In the genomic region with DNA sequence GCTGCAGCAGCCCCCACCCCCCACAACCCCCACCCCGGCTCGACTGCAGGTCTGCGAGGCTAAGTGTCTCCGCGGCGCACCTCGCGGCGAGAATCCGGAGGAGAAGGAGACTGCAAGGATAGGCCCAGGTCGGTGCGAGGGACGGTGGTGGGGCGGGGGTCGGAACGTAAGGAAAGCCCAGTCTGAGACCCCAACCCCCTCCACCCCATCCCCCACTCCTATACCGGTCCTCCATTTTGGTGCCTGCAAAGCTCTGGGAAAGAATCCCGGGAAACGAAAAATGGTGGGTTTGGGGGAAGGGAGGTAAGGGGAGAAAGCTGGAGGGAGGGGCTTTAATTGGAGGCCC, we compare ENCODE assay signal across 1 cellular context.
TF ChIP-seq lines count a peak whose summit lies in the region.

No MANE protein-coding gene starts in this region.

TF ChIP-seq in HEK293, 187 proteins besides CTCF, POLR2A, EP300 and RAD21 (continued from another document):
- TF ChIP-seq, protein P1, sequence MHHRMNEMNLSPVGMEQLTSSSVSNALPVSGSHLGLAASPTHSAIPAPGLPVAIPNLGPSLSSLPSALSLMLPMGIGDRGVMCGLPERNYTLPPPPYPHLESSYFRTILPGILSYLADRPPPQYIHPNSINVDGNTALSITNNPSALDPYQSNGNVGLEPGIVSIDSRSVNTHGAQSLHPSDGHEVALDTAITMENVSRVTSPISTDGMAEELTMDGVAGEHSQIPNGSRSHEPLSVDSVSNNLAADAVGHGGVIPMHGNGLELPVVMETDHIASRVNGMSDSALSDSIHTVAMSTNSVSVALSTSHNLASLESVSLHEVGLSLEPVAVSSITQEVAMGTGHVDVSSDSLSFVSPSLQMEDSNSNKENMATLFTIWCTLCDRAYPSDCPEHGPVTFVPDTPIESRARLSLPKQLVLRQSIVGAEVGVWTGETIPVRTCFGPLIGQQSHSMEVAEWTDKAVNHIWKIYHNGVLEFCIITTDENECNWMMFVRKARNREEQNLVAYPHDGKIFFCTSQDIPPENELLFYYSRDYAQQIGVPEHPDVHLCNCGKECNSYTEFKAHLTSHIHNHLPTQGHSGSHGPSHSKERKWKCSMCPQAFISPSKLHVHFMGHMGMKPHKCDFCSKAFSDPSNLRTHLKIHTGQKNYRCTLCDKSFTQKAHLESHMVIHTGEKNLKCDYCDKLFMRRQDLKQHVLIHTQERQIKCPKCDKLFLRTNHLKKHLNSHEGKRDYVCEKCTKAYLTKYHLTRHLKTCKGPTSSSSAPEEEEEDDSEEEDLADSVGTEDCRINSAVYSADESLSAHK (tag by site-specific recombination; IDR thresholded peaks at IDR 0.05), result no peak
- TF ChIP-seq ZNF501 (tag by site-specific recombination; IDR thresholded peaks at IDR 0.05) (no peak), ZNF624 (tag by site-specific recombination; IDR thresholded peaks at IDR 0.05) (no peak), GFI1B (tag by site-specific recombination; IDR thresholded peaks at IDR 0.05) (no peak), ZNF76 (tag by site-specific recombination; IDR thresholded peaks at IDR 0.05; ENCODE audit: borderline replicate concordance, low read depth) (no peak), GLIS1 (tag by site-specific recombination; IDR thresholded peaks at IDR 0.05) (no peak), OVOL3 (tag by site-specific recombination; IDR thresholded peaks at IDR 0.05) (no peak), ZNF155 (tag by site-specific recombination; IDR thresholded peaks at IDR 0.05) (no peak)
- TF ChIP-seq, protein P2, sequence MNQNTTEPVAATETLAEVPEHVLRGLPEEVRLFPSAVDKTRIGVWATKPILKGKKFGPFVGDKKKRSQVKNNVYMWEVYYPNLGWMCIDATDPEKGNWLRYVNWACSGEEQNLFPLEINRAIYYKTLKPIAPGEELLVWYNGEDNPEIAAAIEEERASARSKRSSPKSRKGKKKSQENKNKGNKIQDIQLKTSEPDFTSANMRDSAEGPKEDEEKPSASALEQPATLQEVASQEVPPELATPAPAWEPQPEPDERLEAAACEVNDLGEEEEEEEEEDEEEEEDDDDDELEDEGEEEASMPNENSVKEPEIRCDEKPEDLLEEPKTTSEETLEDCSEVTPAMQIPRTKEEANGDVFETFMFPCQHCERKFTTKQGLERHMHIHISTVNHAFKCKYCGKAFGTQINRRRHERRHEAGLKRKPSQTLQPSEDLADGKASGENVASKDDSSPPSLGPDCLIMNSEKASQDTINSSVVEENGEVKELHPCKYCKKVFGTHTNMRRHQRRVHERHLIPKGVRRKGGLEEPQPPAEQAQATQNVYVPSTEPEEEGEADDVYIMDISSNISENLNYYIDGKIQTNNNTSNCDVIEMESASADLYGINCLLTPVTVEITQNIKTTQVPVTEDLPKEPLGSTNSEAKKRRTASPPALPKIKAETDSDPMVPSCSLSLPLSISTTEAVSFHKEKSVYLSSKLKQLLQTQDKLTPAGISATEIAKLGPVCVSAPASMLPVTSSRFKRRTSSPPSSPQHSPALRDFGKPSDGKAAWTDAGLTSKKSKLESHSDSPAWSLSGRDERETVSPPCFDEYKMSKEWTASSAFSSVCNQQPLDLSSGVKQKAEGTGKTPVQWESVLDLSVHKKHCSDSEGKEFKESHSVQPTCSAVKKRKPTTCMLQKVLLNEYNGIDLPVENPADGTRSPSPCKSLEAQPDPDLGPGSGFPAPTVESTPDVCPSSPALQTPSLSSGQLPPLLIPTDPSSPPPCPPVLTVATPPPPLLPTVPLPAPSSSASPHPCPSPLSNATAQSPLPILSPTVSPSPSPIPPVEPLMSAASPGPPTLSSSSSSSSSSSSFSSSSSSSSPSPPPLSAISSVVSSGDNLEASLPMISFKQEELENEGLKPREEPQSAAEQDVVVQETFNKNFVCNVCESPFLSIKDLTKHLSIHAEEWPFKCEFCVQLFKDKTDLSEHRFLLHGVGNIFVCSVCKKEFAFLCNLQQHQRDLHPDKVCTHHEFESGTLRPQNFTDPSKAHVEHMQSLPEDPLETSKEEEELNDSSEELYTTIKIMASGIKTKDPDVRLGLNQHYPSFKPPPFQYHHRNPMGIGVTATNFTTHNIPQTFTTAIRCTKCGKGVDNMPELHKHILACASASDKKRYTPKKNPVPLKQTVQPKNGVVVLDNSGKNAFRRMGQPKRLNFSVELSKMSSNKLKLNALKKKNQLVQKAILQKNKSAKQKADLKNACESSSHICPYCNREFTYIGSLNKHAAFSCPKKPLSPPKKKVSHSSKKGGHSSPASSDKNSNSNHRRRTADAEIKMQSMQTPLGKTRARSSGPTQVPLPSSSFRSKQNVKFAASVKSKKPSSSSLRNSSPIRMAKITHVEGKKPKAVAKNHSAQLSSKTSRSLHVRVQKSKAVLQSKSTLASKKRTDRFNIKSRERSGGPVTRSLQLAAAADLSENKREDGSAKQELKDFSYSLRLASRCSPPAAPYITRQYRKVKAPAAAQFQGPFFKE (tag by site-specific recombination; IDR thresholded peaks at IDR 0.05; ENCODE audit: borderline replicate concordance), result no peak
- TF ChIP-seq, protein P3, sequence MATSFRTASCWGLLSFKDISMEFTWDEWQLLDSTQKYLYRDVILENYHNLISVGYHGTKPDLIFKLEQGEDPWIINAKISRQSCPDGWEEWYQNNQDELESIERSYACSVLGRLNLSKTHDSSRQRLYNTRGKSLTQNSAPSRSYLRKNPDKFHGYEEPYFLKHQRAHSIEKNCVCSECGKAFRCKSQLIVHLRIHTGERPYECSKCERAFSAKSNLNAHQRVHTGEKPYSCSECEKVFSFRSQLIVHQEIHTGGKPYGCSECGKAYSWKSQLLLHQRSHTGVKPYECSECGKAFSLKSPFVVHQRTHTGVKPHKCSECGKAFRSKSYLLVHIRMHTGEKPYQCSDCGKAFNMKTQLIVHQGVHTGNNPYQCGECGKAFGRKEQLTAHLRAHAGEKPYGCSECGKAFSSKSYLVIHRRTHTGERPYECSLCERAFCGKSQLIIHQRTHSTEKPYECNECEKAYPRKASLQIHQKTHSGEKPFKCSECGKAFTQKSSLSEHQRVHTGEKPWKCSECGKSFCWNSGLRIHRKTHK (tag by site-specific recombination; IDR thresholded peaks at IDR 0.05), result no peak
- TF ChIP-seq, protein P4, sequence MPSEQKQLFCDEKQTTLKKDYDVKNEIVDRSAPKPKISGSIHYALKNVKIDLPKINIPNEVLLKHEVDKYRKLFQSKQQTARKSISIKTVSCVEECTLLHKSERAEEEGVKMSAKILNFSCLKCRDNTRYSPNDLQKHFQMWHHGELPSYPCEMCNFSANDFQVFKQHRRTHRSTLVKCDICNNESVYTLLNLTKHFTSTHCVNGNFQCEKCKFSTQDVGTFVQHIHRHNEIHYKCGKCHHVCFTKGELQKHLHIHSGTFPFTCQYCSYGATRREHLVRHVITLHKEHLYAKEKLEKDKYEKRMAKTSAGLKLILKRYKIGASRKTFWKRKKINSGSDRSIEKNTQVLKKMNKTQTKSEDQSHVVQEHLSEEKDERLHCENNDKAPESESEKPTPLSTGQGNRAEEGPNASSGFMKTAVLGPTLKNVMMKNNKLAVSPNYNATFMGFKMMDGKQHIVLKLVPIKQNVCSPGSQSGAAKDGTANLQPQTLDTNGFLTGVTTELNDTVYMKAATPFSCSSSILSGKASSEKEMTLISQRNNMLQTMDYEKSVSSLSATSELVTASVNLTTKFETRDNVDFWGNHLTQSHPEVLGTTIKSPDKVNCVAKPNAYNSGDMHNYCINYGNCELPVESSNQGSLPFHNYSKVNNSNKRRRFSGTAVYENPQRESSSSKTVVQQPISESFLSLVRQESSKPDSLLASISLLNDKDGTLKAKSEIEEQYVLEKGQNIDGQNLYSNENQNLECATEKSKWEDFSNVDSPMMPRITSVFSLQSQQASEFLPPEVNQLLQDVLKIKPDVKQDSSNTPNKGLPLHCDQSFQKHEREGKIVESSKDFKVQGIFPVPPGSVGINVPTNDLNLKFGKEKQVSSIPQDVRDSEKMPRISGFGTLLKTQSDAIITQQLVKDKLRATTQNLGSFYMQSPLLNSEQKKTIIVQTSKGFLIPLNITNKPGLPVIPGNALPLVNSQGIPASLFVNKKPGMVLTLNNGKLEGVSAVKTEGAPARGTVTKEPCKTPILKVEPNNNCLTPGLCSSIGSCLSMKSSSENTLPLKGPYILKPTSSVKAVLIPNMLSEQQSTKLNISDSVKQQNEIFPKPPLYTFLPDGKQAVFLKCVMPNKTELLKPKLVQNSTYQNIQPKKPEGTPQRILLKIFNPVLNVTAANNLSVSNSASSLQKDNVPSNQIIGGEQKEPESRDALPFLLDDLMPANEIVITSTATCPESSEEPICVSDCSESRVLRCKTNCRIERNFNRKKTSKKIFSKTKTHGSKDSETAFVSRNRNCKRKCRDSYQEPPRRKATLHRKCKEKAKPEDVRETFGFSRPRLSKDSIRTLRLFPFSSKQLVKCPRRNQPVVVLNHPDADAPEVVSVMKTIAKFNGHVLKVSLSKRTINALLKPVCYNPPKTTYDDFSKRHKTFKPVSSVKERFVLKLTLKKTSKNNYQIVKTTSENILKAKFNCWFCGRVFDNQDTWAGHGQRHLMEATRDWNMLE (tag by site-specific recombination; conservative IDR thresholded peaks at IDR 0.05; ENCODE audit: low read depth), result no peak
- TF ChIP-seq, protein P5, sequence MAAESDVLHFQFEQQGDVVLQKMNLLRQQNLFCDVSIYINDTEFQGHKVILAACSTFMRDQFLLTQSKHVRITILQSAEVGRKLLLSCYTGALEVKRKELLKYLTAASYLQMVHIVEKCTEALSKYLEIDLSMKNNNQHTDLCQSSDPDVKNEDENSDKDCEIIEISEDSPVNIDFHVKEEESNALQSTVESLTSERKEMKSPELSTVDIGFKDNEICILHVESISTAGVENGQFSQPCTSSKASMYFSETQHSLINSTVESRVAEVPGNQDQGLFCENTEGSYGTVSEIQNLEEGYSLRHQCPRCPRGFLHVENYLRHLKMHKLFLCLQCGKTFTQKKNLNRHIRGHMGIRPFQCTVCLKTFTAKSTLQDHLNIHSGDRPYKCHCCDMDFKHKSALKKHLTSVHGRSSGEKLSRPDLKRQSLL (tag by site-specific recombination; IDR thresholded peaks at IDR 0.05), result no peak
